Comparison of ENCODE assay signal across 23 cellular contexts in the genomic region with DNA sequence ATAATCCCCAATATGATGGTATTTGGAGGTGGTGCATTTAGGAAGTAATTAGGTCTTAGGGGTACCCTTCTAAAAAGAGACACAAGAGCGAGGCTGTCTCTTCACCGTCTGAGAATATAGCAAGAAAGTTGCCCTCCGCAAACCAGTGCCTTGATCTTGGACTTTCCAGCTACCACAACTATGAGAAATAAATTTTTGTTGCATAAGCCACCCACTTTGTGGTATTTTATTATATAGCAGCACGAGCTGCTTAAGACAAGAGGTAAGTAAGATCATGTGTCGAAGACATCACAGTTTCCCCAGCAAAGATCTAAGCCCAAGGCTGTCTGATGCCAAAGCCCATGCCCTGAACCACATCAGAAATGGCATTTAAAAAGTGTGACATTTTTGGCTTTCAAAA. TPM values are rescaled to one million over a fixed set of nuclear protein-coding genes. Genes with fewer than 3 reads are reported as not detected.
DNase-seq lines count a peak whose midpoint lies in the region; ATAC-seq and TF ChIP-seq lines count a peak whose summit lies in the region.
"Had no signal": no experiment of that assay in that cellular context is flagged by ENCODE, and none has a peak within 500 bp of the region (broad histone marks: within the 10 kb centered on the region; RNA-seq: fewer than 3 reads in every experiment).

No MANE protein-coding gene starts in this region.

- peak; percentile 61 for ATAC-seq in SK-N-SH treated with all-trans-retinoic acid at 6 μM for 48 hours
- no peak for ATAC-seq in GM21381 (IDR thresholded peaks at IDR 0.05; ENCODE audit: unreplicated experiment)
- ATAC-seq: heart right ventricle, right cardiac atrium had no signal

- TF ChIP-seq CTCF in fibroblast of mammary gland (conservative IDR thresholded peaks at IDR 0.05; ENCODE audit: control insufficient read depth, insufficient read depth, low read depth, low read length), result no peak

- H3K4me3 ChIP-seq in fibroblast of mammary gland (ENCODE audit: control insufficient read depth, low read depth, low read length), result no peak overlapping the region
- H3K4me3 ChIP-seq: heart right ventricle, lung, tibial artery had no signal

- DNase-seq in GM04504 (ENCODE audit: low read depth), result peak; percentile 62
- DNase-seq in fibroblast of mammary gland (ENCODE audit: low read depth), result peak; percentile 72
- no peak for DNase-seq in HuH-7 (ENCODE audit: low spot score)
- DNase-seq in mucosa of gallbladder (ENCODE audit: low spot score), result no peak
- no peak for DNase-seq in NCI-H2171 treated with DMSO at 0.1 percent for 48 hours (lab: John Stamatoyannopoulos, UW)
- DNase-seq: activated CD4-positive, alpha-beta T cell treated with anti-CD3 and anti-CD28 coated beads, Interleukin-2, amount 50 U/mL, for 1 hour; activated CD8-positive, alpha-beta memory T cell treated with anti-CD3 and anti-CD28 coated beads, Interleukin-2, amount 50 U/mL, for 4 hours; activated effector memory CD4-positive, alpha-beta T cell treated with anti-CD3 and anti-CD28 coated beads, Interleukin-2, amount 50 U/mL, for 16 hours; amygdala; C1 segment of cervical spinal cord; GF-D8; heart right ventricle; NCI-H1048; NCI-H2029; NCI-H526; right cardiac atrium; Right ventricle myocardium superior; stimulated activated naive CD4-positive, alpha-beta T cell treated with Interleukin-2 at 50 U/mL for 16 hours; tibial artery had no signal

TF ChIP-seq in SK-N-SH treated with all-trans-retinoic acid at 6 μM for 48 hours, 23 proteins besides CTCF, POLR2A, EP300 and RAD21:
- no peak for TF ChIP-seq ZFP3 (CRISPR knock-in tag; IDR thresholded peaks at IDR 0.05)
- TF ChIP-seq ESRRG (CRISPR knock-in tag; IDR thresholded peaks at IDR 0.05), result no peak
- TF ChIP-seq, protein P1, sequence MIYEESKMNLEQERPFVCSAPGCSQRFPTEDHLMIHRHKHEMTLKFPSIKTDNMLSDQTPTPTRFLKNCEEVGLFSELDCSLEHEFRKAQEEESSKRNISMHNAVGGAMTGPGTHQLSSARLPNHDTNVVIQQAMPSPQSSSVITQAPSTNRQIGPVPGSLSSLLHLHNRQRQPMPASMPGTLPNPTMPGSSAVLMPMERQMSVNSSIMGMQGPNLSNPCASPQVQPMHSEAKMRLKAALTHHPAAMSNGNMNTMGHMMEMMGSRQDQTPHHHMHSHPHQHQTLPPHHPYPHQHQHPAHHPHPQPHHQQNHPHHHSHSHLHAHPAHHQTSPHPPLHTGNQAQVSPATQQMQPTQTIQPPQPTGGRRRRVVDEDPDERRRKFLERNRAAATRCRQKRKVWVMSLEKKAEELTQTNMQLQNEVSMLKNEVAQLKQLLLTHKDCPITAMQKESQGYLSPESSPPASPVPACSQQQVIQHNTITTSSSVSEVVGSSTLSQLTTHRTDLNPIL (CRISPR knock-in tag; IDR thresholded peaks at IDR 0.05; ENCODE audit: low read depth), result no peak
- no peak for TF ChIP-seq ZNF8 (CRISPR knock-in tag; IDR thresholded peaks at IDR 0.05)
- no peak for TF ChIP-seq ZC3H10 (CRISPR knock-in tag; IDR thresholded peaks at IDR 0.05)
- TF ChIP-seq SNAI2 (CRISPR knock-in tag; IDR thresholded peaks at IDR 0.05), result no peak
- TF ChIP-seq GLIS3 (CRISPR knock-in tag; IDR thresholded peaks at IDR 0.05), result no peak
- TF ChIP-seq CSDC2 (CRISPR knock-in tag; IDR thresholded peaks at IDR 0.05), result no peak
- no peak for TF ChIP-seq TCF4 (CRISPR knock-in tag; IDR thresholded peaks at IDR 0.05; ENCODE audit: borderline replicate concordance)
- no peak for TF ChIP-seq ZNF70 (CRISPR knock-in tag; IDR thresholded peaks at IDR 0.05)
- TF ChIP-seq TOX (CRISPR knock-in tag; IDR thresholded peaks at IDR 0.05; ENCODE audit: borderline replicate concordance), result no peak
- TF ChIP-seq, protein P2, sequence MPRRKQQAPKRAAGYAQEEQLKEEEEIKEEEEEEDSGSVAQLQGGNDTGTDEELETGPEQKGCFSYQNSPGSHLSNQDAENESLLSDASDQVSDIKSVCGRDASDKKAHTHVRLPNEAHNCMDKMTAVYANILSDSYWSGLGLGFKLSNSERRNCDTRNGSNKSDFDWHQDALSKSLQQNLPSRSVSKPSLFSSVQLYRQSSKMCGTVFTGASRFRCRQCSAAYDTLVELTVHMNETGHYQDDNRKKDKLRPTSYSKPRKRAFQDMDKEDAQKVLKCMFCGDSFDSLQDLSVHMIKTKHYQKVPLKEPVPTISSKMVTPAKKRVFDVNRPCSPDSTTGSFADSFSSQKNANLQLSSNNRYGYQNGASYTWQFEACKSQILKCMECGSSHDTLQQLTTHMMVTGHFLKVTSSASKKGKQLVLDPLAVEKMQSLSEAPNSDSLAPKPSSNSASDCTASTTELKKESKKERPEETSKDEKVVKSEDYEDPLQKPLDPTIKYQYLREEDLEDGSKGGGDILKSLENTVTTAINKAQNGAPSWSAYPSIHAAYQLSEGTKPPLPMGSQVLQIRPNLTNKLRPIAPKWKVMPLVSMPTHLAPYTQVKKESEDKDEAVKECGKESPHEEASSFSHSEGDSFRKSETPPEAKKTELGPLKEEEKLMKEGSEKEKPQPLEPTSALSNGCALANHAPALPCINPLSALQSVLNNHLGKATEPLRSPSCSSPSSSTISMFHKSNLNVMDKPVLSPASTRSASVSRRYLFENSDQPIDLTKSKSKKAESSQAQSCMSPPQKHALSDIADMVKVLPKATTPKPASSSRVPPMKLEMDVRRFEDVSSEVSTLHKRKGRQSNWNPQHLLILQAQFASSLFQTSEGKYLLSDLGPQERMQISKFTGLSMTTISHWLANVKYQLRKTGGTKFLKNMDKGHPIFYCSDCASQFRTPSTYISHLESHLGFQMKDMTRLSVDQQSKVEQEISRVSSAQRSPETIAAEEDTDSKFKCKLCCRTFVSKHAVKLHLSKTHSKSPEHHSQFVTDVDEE (CRISPR knock-in tag; IDR thresholded peaks at IDR 0.05), result no peak
- TF ChIP-seq, protein P3, sequence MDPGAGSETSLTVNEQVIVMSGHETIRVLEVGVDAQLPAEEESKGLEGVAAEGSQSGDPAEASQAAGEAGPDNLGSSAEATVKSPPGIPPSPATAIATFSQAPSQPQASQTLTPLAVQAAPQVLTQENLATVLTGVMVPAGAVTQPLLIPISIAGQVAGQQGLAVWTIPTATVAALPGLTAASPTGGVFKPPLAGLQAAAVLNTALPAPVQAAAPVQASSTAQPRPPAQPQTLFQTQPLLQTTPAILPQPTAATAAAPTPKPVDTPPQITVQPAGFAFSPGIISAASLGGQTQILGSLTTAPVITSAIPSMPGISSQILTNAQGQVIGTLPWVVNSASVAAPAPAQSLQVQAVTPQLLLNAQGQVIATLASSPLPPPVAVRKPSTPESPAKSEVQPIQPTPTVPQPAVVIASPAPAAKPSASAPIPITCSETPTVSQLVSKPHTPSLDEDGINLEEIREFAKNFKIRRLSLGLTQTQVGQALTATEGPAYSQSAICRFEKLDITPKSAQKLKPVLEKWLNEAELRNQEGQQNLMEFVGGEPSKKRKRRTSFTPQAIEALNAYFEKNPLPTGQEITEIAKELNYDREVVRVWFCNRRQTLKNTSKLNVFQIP (CRISPR knock-in tag; IDR thresholded peaks at IDR 0.05; ENCODE audit: borderline replicate concordance, low read depth), result no peak
- TF ChIP-seq OSR1 (CRISPR knock-in tag; IDR thresholded peaks at IDR 0.05), result no peak
- no peak for TF ChIP-seq PPARA (CRISPR knock-in tag; IDR thresholded peaks at IDR 0.05; ENCODE audit: borderline replicate concordance)
- no peak for TF ChIP-seq ZFP30 (CRISPR knock-in tag; IDR thresholded peaks at IDR 0.05)
- TF ChIP-seq ISL1 (CRISPR knock-in tag; IDR thresholded peaks at IDR 0.05), result no peak
- TF ChIP-seq RARB (CRISPR knock-in tag; IDR thresholded peaks at IDR 0.05), result no peak
- TF ChIP-seq, protein P4, sequence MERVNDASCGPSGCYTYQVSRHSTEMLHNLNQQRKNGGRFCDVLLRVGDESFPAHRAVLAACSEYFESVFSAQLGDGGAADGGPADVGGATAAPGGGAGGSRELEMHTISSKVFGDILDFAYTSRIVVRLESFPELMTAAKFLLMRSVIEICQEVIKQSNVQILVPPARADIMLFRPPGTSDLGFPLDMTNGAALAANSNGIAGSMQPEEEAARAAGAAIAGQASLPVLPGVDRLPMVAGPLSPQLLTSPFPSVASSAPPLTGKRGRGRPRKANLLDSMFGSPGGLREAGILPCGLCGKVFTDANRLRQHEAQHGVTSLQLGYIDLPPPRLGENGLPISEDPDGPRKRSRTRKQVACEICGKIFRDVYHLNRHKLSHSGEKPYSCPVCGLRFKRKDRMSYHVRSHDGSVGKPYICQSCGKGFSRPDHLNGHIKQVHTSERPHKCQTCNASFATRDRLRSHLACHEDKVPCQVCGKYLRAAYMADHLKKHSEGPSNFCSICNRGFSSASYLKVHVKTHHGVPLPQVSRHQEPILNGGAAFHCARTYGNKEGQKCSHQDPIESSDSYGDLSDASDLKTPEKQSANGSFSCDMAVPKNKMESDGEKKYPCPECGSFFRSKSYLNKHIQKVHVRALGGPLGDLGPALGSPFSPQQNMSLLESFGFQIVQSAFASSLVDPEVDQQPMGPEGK (CRISPR knock-in tag; IDR thresholded peaks at IDR 0.05; ENCODE audit: borderline replicate concordance), result no peak
- TF ChIP-seq ARNTL (CRISPR knock-in tag; IDR thresholded peaks at IDR 0.05; ENCODE audit: borderline replicate concordance, low read depth), result no peak

RNA-seq across cellular contexts. Expression of a gene that starts 9.6 kb away (rescaled TPM):
- 10.4 TPM for total RNA-seq in mucosa of gallbladder

RNA-seq across cellular contexts. Expression of a gene that starts 26.5 kb away (rescaled TPM):
- not detected for total RNA-seq in mucosa of gallbladder
- total RNA-seq: osteocyte, Right ventricle myocardium superior had no signal

RNA-seq across cellular contexts. Expression of a gene that starts 32.2 kb away (rescaled TPM):
- 2.9 TPM for total RNA-seq in mucosa of gallbladder

Comparison
In these comparisons a context has a peak if more than half of its experiments do, and no peak if none do; other contexts are left out.
1. DNase-seq: peak in GM04504 (single experiment) and fibroblast of mammary gland (single experiment); none in HuH-7 (single experiment), mucosa of gallbladder (single experiment) and NCI-H2171 treated with DMSO at 0.1 percent for 48 hours (single experiment).